In the genomic region with DNA sequence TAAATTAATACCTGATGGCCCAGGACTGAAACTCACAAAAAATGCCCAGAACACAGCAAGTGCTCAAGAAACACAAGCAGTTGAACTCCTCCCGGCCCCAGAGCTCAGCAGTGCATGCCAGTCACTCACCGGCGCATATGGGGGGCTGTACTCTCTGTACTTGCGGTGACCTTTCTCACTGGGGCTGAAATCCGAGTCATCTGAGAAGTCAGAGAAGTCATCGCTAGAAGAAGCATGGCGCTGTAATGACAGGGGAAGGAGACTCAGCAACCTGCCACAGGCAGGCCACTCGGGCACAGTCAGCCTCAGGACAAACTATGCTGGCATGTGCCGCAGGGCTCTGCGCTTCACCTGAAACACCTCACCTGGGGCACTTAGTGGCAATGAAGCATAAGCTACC, we compare ENCODE assay signal across 9 cellular contexts. TPM values are rescaled to one million over a fixed set of nuclear protein-coding genes. Genes with fewer than 3 reads are reported as not detected.
DNase-seq lines count a peak whose midpoint lies in the region; ATAC-seq and TF ChIP-seq lines count a peak whose summit lies in the region.
"Had no signal": no experiment of that assay in that cellular context is flagged by ENCODE, and none has a peak within 500 bp of the region (broad histone marks: within the 10 kb centered on the region; RNA-seq: fewer than 3 reads in every experiment).

No MANE protein-coding gene starts in this region.

- 80 to 84% methylated on average over 1 to 9 of the region's 10 CpGs for WGBS in gastroesophageal sphincter (ENCODE audit: low coverage in 1 of 2), 2 donors

- no peaks in the 10 kb centered on the region for H3K9me3 ChIP-seq in Caco-2
- no peaks in the 10 kb centered on the region for H3K9me3 ChIP-seq in neutrophil
- H3K9me3 ChIP-seq in gastroesophageal sphincter = no peaks in the 10 kb centered on the region

- TF ChIP-seq CTCF in Caco-2 (IDR thresholded peaks at IDR 0.05; ENCODE audit: insufficient read depth in 1 of 2, low read depth in 1 of 2, low read length in 1 of 2, severe bottlenecking in 1 of 2, unreplicated experiment in 1 of 2) (no peak), neutrophil (IDR thresholded peaks at IDR 0.05) (no peak), gastroesophageal sphincter (IDR thresholded peaks at IDR 0.05) (no peak)

- no peak for TF ChIP-seq POLR2A in gastroesophageal sphincter (IDR thresholded peaks at IDR 0.05)

- ATAC-seq in GM21576 (IDR thresholded peaks at IDR 0.05; ENCODE audit: unreplicated experiment) (peak; percentile 53), gastroesophageal sphincter (no peak)

- intact Hi-C loops in Caco-2 (cut with micrococcal nuclease; ENCODE audit: unreplicated experiment) = no loop called here

- peaks cover 77% of the 10 kb centered on the region for H3K36me3 Mint-ChIP-seq in Caco-2 (ENCODE audit: insufficient read depth, unreplicated experiment)
- peaks cover 87% of the 10 kb centered on the region for H3K36me3 Mint-ChIP-seq in activated T-cell treated with anti-CD3 and anti-CD28 coated beads, Interleukin-2, amount 50 U/mL, for 24 hours (ENCODE audit: low read depth)

- CTCF ChIA-PET in Caco-2 (lab: Charles Lee) = interaction anchor here (3.3 kb wide), 1 partner anchor 14 kb away, joined by 20 read pairs; no protein-coding TSS in a partner anchor

- H3K4me3 Mint-ChIP-seq in Caco-2 (ENCODE audit: unreplicated experiment) = no peak overlapping the region
- H3K4me3 Mint-ChIP-seq in activated T-cell treated with anti-CD3 and anti-CD28 coated beads, Interleukin-2, amount 50 U/mL, for 24 hours = peak overlapping the region; percentile 71

- H3K4me3 ChIP-seq in Caco-2 (ENCODE audit: low read depth, low read length) (no peak overlapping the region), neutrophil (ENCODE audit: low read depth in 1 of 2, low read length in 1 of 2) (no peak overlapping the region), gastroesophageal sphincter (no peak overlapping the region)

- TF ChIP-seq EP300 in gastroesophageal sphincter (IDR thresholded peaks at IDR 0.05) = no peak

- H3K36me3 ChIP-seq in Caco-2 (ENCODE audit: control insufficient read depth, insufficient read depth, low read length) = peaks cover 2% of the 10 kb centered on the region
- peaks cover 50% of the 10 kb centered on the region for H3K36me3 ChIP-seq in neutrophil
- H3K36me3 ChIP-seq in gastroesophageal sphincter = peaks cover 0 to 55% of the 10 kb centered on the region in 2 donors

- DNase-seq in Caco-2 = no peak
- DNase-seq in activated T-cell treated with anti-CD3 and anti-CD28 coated beads, Interleukin-2, amount 50 U/mL, for 24 hours = peak; percentile 57
- DNase-seq in LoVo (ENCODE audit: low spot score) = no peak
- DNase-seq in DMS53 (lab: John Stamatoyannopoulos, UW) = no peak
- no peak for DNase-seq in GF-D8 (lab: John Stamatoyannopoulos, UW)

- H3K27me3 ChIP-seq in Caco-2 (replicated peaks; ENCODE audit: control insufficient read depth, insufficient read depth, low read length) (no peaks in the 10 kb centered on the region), neutrophil (no peaks in the 10 kb centered on the region), gastroesophageal sphincter (no peaks in the 10 kb centered on the region)

- peak overlapping the region; percentile 100 for H3K27ac Mint-ChIP-seq in Caco-2 (ENCODE audit: unreplicated experiment)
- peak overlapping the region; percentile 96 for H3K27ac Mint-ChIP-seq in activated T-cell treated with anti-CD3 and anti-CD28 coated beads, Interleukin-2, amount 50 U/mL, for 24 hours

- BruUV-seq in Caco-2 (replicated peaks; lab: Mats Ljungman, UMichigan) = TSS peak; percentile 11

- H3K4me1 ChIP-seq in Caco-2 (peaks cover 64% of the 10 kb centered on the region), neutrophil (ENCODE audit: control insufficient read depth in 1 of 2, insufficient read depth in 1 of 2, low read depth in 1 of 2, low read length in 1 of 2) (peaks cover 22 to 23% of the 10 kb centered on the region in 2 experiments), gastroesophageal sphincter (peaks cover 0 to 62% (median 22%) of the 10 kb centered on the region in 3 donors)

- no peaks in the 10 kb centered on the region for H3K27me3 Mint-ChIP-seq in Caco-2 (ENCODE audit: insufficient read depth, unreplicated experiment)
- no peaks in the 10 kb centered on the region for H3K27me3 Mint-ChIP-seq in activated T-cell treated with anti-CD3 and anti-CD28 coated beads, Interleukin-2, amount 50 U/mL, for 24 hours

- peak overlapping the region; percentile 85 for H3K27ac ChIP-seq in neutrophil
- peak overlapping the region in 2 of 4 donors; percentile 50 to 61 for H3K27ac ChIP-seq in gastroesophageal sphincter
- H3K27ac ChIP-seq: KMS-11 had no signal

- no peaks in the 10 kb centered on the region for H3K9me3 Mint-ChIP-seq in Caco-2 (ENCODE audit: unreplicated experiment)
- no peaks in the 10 kb centered on the region for H3K9me3 Mint-ChIP-seq in activated T-cell treated with anti-CD3 and anti-CD28 coated beads, Interleukin-2, amount 50 U/mL, for 24 hours

- POLR2A ChIA-PET in Caco-2 (lab: Charles Lee) = no interaction called here

- H3K4me1 Mint-ChIP-seq in Caco-2 (ENCODE audit: low read depth, unreplicated experiment) = peaks cover 45% of the 10 kb centered on the region
- peaks cover 62% of the 10 kb centered on the region for H3K4me1 Mint-ChIP-seq in activated T-cell treated with anti-CD3 and anti-CD28 coated beads, Interleukin-2, amount 50 U/mL, for 24 hours (ENCODE audit: low read depth)

RNA-seq across cellular contexts. Expression of a gene that starts 19.7 kb away (rescaled TPM):
- total RNA-seq in Caco-2 (2022) (70.3 and 77.7 TPM in 2 replicates), gastroesophageal sphincter (10 to 100 TPM; 22.5 to 28.7 (median 24.9) TPM)

RNA-seq across cellular contexts. Expression of a gene that starts 36.8 kb away (rescaled TPM):
- total RNA-seq in Caco-2 (2022) (238 and 251 TPM in 2 replicates), gastroesophageal sphincter (100 to 1,000 TPM; 134 to 157 (median 153) TPM)

RNA-seq across cellular contexts. Expression of a gene that starts 45.4 kb away (rescaled TPM):
- total RNA-seq in Caco-2 (2022) (86.5 and 91.7 TPM in 2 replicates), gastroesophageal sphincter (10 to 100 TPM in 3 of 4 donors, 1 to 10 TPM in 1; 7.3 to 55.6 (median 33.4) TPM)
